Comparison of ENCODE assay signal across 1 cellular context in the genomic region with DNA sequence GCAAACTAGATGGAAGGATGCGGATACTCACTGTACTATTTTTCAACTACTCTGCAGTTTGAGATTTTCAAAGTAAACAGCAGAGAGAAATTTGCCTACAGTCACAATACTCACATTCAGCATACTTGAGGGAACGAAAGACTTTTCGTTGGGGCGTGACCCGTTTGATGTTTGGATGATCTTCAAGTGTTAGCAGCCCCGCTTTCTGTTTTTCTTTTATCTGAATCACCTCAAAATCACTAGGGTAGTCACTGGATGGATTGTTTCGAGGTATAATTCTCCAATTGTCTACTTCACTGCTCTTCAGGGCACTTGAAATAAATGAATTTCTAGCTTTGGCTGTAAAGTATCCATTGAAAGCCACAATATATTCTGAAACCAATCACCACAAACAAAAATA.
TF ChIP-seq lines count a peak whose summit lies in the region.

No MANE protein-coding gene starts in this region.

TF ChIP-seq in IMR-90, 13 proteins besides CTCF, POLR2A, EP300 and RAD21:
- TF ChIP-seq RFX5 (IDR thresholded peaks at IDR 0.05; ENCODE audit: low read depth, low read length) = no peak
- TF ChIP-seq MAZ (IDR thresholded peaks at IDR 0.05; ENCODE audit: borderline replicate concordance, low read depth, low read length) = no peak
- TF ChIP-seq BHLHE40 (IDR thresholded peaks at IDR 0.05; ENCODE audit: low read depth, low read length) = no peak
- TF ChIP-seq FOS (IDR thresholded peaks at IDR 0.05; ENCODE audit: low read depth, low read length) = no peak
- no peak for TF ChIP-seq MXI1 (IDR thresholded peaks at IDR 0.05; ENCODE audit: borderline replicate concordance, low read depth, low read length)
- TF ChIP-seq NFE2L2 (IDR thresholded peaks at IDR 0.05; ENCODE audit: low read depth, low read length) = no peak
- TF ChIP-seq RCOR1 (IDR thresholded peaks at IDR 0.05; ENCODE audit: insufficient replicate concordance, low read length) = no peak
- TF ChIP-seq, protein P1, sequence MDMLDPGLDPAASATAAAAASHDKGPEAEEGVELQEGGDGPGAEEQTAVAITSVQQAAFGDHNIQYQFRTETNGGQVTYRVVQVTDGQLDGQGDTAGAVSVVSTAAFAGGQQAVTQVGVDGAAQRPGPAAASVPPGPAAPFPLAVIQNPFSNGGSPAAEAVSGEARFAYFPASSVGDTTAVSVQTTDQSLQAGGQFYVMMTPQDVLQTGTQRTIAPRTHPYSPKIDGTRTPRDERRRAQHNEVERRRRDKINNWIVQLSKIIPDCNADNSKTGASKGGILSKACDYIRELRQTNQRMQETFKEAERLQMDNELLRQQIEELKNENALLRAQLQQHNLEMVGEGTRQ (IDR thresholded peaks at IDR 0.05; ENCODE audit: low read depth, low read length) = no peak
TF ChIP-seq in IMR-90: peak in this region for 0.
